ENCODE assay signal across 1 cellular context in the genomic region with DNA sequence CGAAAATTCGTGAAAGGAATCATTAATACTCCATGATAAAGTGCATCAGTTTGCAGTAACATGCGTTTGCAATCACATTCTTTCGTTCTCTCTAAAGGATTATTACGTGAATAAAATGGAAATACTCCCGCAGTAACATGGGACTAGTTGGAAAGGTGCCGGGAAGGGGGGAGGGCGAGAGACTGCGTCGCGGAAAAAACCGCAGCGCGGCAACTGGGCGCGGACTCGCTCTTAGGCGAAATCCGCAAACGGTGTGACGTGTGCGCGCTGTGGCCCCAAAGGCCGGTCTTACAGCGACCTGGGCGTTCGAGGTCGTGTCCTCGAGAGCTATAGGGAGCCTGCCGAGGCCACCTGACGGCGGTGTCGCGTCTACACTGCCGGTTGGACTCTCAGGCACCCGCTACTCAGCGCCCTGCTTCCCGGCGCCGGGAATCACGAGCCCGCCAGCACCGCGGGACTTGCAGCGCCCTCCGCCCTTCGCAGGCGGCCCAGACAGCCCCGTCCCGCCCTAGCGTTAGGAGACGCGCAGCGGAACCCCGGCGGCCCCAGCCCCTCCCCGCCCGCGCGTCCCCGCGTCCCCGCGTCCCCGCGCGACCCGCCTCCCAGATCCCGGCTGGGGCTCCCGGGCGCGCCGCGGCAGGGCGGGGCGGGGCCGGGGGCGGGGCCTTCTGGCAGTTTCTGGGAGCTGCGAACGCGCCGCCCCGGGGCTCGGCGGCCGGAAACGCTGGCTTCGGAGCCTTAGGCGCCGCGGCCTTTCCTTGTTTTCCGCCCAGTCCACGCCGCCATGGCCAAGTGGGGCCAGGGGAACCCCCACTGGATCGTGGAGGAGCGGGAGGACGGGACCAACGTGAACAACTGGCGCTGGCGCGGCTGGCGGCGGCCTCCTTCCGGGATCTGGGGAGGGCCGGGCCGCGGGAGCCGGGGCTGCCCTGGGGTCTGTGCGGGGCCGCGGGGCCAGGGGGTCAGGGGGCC.
TF ChIP-seq lines count a peak whose summit lies in the region.

No MANE protein-coding gene starts in this region.

TF ChIP-seq in HepG2, 621 proteins besides CTCF, POLR2A, EP300 and RAD21 (continued from another document and continues in another):
- TF ChIP-seq, protein P1, sequence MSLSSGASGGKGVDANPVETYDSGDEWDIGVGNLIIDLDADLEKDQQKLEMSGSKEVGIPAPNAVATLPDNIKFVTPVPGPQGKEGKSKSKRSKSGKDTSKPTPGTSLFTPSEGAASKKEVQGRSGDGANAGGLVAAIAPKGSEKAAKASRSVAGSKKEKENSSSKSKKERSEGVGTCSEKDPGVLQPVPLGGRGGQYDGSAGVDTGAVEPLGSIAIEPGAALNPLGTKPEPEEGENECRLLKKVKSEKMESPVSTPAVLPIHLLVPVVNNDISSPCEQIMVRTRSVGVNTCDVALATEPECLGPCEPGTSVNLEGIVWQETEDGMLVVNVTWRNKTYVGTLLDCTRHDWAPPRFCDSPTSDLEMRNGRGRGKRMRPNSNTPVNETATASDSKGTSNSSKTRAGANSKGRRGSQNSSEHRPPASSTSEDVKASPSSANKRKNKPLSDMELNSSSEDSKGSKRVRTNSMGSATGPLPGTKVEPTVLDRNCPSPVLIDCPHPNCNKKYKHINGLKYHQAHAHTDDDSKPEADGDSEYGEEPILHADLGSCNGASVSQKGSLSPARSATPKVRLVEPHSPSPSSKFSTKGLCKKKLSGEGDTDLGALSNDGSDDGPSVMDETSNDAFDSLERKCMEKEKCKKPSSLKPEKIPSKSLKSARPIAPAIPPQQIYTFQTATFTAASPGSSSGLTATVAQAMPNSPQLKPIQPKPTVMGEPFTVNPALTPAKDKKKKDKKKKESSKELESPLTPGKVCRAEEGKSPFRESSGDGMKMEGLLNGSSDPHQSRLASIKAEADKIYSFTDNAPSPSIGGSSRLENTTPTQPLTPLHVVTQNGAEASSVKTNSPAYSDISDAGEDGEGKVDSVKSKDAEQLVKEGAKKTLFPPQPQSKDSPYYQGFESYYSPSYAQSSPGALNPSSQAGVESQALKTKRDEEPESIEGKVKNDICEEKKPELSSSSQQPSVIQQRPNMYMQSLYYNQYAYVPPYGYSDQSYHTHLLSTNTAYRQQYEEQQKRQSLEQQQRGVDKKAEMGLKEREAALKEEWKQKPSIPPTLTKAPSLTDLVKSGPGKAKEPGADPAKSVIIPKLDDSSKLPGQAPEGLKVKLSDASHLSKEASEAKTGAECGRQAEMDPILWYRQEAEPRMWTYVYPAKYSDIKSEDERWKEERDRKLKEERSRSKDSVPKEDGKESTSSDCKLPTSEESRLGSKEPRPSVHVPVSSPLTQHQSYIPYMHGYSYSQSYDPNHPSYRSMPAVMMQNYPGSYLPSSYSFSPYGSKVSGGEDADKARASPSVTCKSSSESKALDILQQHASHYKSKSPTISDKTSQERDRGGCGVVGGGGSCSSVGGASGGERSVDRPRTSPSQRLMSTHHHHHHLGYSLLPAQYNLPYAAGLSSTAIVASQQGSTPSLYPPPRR (CRISPR knock-in tag; IDR thresholded peaks at IDR 0.05; ENCODE audit: borderline replicate concordance) = peak; percentile 68; the same call in 1 of the 2 replicates
- TF ChIP-seq, protein P2, sequence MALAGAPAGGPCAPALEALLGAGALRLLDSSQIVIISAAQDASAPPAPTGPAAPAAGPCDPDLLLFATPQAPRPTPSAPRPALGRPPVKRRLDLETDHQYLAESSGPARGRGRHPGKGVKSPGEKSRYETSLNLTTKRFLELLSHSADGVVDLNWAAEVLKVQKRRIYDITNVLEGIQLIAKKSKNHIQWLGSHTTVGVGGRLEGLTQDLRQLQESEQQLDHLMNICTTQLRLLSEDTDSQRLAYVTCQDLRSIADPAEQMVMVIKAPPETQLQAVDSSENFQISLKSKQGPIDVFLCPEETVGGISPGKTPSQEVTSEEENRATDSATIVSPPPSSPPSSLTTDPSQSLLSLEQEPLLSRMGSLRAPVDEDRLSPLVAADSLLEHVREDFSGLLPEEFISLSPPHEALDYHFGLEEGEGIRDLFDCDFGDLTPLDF (CRISPR knock-in tag; IDR thresholded peaks at IDR 0.05) = peak; percentile 88
- TF ChIP-seq, protein P3, sequence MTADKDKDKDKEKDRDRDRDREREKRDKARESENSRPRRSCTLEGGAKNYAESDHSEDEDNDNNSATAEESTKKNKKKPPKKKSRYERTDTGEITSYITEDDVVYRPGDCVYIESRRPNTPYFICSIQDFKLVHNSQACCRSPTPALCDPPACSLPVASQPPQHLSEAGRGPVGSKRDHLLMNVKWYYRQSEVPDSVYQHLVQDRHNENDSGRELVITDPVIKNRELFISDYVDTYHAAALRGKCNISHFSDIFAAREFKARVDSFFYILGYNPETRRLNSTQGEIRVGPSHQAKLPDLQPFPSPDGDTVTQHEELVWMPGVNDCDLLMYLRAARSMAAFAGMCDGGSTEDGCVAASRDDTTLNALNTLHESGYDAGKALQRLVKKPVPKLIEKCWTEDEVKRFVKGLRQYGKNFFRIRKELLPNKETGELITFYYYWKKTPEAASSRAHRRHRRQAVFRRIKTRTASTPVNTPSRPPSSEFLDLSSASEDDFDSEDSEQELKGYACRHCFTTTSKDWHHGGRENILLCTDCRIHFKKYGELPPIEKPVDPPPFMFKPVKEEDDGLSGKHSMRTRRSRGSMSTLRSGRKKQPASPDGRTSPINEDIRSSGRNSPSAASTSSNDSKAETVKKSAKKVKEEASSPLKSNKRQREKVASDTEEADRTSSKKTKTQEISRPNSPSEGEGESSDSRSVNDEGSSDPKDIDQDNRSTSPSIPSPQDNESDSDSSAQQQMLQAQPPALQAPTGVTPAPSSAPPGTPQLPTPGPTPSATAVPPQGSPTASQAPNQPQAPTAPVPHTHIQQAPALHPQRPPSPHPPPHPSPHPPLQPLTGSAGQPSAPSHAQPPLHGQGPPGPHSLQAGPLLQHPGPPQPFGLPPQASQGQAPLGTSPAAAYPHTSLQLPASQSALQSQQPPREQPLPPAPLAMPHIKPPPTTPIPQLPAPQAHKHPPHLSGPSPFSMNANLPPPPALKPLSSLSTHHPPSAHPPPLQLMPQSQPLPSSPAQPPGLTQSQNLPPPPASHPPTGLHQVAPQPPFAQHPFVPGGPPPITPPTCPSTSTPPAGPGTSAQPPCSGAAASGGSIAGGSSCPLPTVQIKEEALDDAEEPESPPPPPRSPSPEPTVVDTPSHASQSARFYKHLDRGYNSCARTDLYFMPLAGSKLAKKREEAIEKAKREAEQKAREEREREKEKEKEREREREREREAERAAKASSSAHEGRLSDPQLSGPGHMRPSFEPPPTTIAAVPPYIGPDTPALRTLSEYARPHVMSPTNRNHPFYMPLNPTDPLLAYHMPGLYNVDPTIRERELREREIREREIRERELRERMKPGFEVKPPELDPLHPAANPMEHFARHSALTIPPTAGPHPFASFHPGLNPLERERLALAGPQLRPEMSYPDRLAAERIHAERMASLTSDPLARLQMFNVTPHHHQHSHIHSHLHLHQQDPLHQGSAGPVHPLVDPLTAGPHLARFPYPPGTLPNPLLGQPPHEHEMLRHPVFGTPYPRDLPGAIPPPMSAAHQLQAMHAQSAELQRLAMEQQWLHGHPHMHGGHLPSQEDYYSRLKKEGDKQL (CRISPR knock-in tag; IDR thresholded peaks at IDR 0.05; ENCODE audit: low read depth) = 0 out of 2 replicates have a peak, but pooled peaks have one; percentile 26
- TF ChIP-seq TSC22D2 (CRISPR knock-in tag; IDR thresholded peaks at IDR 0.05; ENCODE audit: borderline replicate concordance) (peak; percentile 85), SMARCC2 (IDR thresholded peaks at IDR 0.05) (no peak), ZNF75D (CRISPR knock-in tag; IDR thresholded peaks at IDR 0.05; ENCODE audit: borderline replicate concordance) (no peak; the same call in 1 of the 2 replicates), KDM4B (CRISPR knock-in tag; IDR thresholded peaks at IDR 0.05) (peak; percentile 88), HOXD1 (CRISPR knock-in tag; IDR thresholded peaks at IDR 0.05) (peak; percentile 66; the same call in 1 of the 2 replicates), SOX13 (IDR thresholded peaks at IDR 0.05) (0 out of 2 replicates have a peak, but pooled peaks have one; percentile 7), SOX13 (CRISPR knock-in tag; conservative IDR thresholded peaks at IDR 0.05 in 1 of 2, IDR thresholded peaks at IDR 0.05 in 1 of 2) (peak in 1 of 2 experiments; percentile 31; a peak in 2 of 4 replicates), SP4 (CRISPR knock-in tag; IDR thresholded peaks at IDR 0.05) (peak; percentile 84; the same call in 1 of the 2 replicates), ZMAT3 (CRISPR knock-in tag; conservative IDR thresholded peaks at IDR 0.05) (peak; percentile 37; the same call in 1 of the 2 replicates), CENPX (CRISPR knock-in tag; IDR thresholded peaks at IDR 0.05) (no peak), ARID2 (CRISPR knock-in tag; IDR thresholded peaks at IDR 0.05; ENCODE audit: borderline replicate concordance) (peak; percentile 78), MIER2 (CRISPR knock-in tag; IDR thresholded peaks at IDR 0.05) (no peak), NFRKB (IDR thresholded peaks at IDR 0.05) (no peak), ZNF343 (CRISPR knock-in tag; IDR thresholded peaks at IDR 0.05) (peak; percentile 98), JUNB (CRISPR knock-in tag; IDR thresholded peaks at IDR 0.05; ENCODE audit: borderline replicate concordance) (no peak), NFE2L2 (IDR thresholded peaks at IDR 0.05; ENCODE audit: low read length) (no peak), ZNF616 (CRISPR knock-in tag; IDR thresholded peaks at IDR 0.05; ENCODE audit: low read depth) (peak; percentile 81; the same call in 1 of the 2 replicates), DNMT3B (CRISPR knock-in tag; conservative IDR thresholded peaks at IDR 0.05) (peak; percentile 60), SRY (CRISPR knock-in tag; IDR thresholded peaks at IDR 0.05) (peak; percentile 98), POGZ (CRISPR knock-in tag; IDR thresholded peaks at IDR 0.05) (peak; percentile 86), FLYWCH1 (CRISPR knock-in tag; IDR thresholded peaks at IDR 0.05) (0 out of 2 replicates have a peak, but pooled peaks have one; percentile 38), HDAC2 (CRISPR knock-in tag; IDR thresholded peaks at IDR 0.05) (peak; percentile 70), ZNF772 (CRISPR knock-in tag; IDR thresholded peaks at IDR 0.05) (peak; percentile 88; the same call in 1 of the 2 replicates), SAP130 (CRISPR knock-in tag; IDR thresholded peaks at IDR 0.05; ENCODE audit: low read depth) (peak; percentile 85), TEAD2 (CRISPR knock-in tag; IDR thresholded peaks at IDR 0.05) (peak; percentile 66; the same call in 1 of the 2 replicates), SMAD9 (CRISPR knock-in tag; IDR thresholded peaks at IDR 0.05) (no peak), TRIM24 (CRISPR knock-in tag; IDR thresholded peaks at IDR 0.05) (no peak)
- TF ChIP-seq, protein P4, sequence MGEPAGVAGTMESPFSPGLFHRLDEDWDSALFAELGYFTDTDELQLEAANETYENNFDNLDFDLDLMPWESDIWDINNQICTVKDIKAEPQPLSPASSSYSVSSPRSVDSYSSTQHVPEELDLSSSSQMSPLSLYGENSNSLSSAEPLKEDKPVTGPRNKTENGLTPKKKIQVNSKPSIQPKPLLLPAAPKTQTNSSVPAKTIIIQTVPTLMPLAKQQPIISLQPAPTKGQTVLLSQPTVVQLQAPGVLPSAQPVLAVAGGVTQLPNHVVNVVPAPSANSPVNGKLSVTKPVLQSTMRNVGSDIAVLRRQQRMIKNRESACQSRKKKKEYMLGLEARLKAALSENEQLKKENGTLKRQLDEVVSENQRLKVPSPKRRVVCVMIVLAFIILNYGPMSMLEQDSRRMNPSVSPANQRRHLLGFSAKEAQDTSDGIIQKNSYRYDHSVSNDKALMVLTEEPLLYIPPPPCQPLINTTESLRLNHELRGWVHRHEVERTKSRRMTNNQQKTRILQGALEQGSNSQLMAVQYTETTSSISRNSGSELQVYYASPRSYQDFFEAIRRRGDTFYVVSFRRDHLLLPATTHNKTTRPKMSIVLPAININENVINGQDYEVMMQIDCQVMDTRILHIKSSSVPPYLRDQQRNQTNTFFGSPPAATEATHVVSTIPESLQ (CRISPR knock-in tag; conservative IDR thresholded peaks at IDR 0.05) = no peak
- TF ChIP-seq, protein P5, sequence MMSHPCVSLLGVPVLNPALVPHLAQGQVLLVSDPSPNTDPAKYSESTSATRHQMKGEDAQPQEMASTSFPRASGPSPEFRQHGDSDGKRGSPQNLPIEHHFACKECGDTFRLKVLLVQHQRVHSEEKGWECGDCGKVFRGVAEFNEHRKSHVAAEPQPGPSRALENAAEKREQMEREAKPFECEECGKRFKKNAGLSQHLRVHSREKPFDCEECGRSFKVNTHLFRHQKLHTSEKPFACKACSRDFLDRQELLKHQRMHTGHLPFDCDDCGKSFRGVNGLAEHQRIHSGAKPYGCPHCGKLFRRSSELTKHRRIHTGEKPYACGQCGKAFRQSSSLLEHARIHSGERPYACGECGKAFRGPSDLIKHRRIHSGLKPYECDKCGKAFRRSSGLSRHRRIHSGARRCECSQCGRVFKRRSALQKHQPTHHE (CRISPR knock-in tag; IDR thresholded peaks at IDR 0.05; ENCODE audit: borderline replicate concordance) = peak; percentile 84; the same call in 1 of the 2 replicates
- TF ChIP-seq, protein P6, sequence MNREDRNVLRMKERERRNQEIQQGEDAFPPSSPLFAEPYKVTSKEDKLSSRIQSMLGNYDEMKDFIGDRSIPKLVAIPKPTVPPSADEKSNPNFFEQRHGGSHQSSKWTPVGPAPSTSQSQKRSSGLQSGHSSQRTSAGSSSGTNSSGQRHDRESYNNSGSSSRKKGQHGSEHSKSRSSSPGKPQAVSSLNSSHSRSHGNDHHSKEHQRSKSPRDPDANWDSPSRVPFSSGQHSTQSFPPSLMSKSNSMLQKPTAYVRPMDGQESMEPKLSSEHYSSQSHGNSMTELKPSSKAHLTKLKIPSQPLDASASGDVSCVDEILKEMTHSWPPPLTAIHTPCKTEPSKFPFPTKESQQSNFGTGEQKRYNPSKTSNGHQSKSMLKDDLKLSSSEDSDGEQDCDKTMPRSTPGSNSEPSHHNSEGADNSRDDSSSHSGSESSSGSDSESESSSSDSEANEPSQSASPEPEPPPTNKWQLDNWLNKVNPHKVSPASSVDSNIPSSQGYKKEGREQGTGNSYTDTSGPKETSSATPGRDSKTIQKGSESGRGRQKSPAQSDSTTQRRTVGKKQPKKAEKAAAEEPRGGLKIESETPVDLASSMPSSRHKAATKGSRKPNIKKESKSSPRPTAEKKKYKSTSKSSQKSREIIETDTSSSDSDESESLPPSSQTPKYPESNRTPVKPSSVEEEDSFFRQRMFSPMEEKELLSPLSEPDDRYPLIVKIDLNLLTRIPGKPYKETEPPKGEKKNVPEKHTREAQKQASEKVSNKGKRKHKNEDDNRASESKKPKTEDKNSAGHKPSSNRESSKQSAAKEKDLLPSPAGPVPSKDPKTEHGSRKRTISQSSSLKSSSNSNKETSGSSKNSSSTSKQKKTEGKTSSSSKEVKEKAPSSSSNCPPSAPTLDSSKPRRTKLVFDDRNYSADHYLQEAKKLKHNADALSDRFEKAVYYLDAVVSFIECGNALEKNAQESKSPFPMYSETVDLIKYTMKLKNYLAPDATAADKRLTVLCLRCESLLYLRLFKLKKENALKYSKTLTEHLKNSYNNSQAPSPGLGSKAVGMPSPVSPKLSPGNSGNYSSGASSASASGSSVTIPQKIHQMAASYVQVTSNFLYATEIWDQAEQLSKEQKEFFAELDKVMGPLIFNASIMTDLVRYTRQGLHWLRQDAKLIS (CRISPR knock-in tag; IDR thresholded peaks at IDR 0.05) = no peak; the same call in 1 of the 2 replicates
- TF ChIP-seq, protein P7, sequence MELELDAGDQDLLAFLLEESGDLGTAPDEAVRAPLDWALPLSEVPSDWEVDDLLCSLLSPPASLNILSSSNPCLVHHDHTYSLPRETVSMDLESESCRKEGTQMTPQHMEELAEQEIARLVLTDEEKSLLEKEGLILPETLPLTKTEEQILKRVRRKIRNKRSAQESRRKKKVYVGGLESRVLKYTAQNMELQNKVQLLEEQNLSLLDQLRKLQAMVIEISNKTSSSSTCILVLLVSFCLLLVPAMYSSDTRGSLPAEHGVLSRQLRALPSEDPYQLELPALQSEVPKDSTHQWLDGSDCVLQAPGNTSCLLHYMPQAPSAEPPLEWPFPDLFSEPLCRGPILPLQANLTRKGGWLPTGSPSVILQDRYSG (CRISPR knock-in tag; IDR thresholded peaks at IDR 0.05) = no peak
